Comparison of ENCODE assay signal across 12 cellular contexts in genomic region chrX:48154796-48155195, GRCh38. TPM values are rescaled to one million over a fixed set of nuclear protein-coding genes. Genes with fewer than 3 reads are reported as not detected.
"Had no signal": no experiment of that assay in that cellular context is flagged by ENCODE, and none has a peak within 500 bp of the region (broad histone marks: within the 10 kb centered on the region; RNA-seq: fewer than 3 reads in every experiment).

No MANE protein-coding gene starts in this region.

- H3K4me3 Mint-ChIP-seq: GM23338, H9, HFFc6 had no signal

- DNase-seq: GM23248, GOT3, H7, H9, HCEC 1CT, HFFc6 had no signal

- H3K4me1 Mint-ChIP-seq: GM23338, H9 had no signal

- H3K9me3 ChIP-seq: HAP-1 had no signal

- H3K4me2 ChIP-seq: GM23338 had no signal

- ATAC-seq: GM23338, HCT116 had no signal

- H3K9ac ChIP-seq: GM23248 had no signal

- H3K27ac Mint-ChIP-seq: GM23338, H9, HFFc6 had no signal

- H3K4me1 ChIP-seq: HAP-1 had no signal

- FAIRE-seq: H1, H54 had no signal

- H3K4me3 ChIP-seq: GM23248, GM23338, HAP-1 had no signal

- H3K27ac ChIP-seq: GM23248 had no signal

- H2AFZ ChIP-seq: GM23248, GM23338 had no signal

- H3K36me3 ChIP-seq: HAP-1 had no signal

- H3K9me3 Mint-ChIP-seq: GM23338, HFFc6 had no signal

RNA-seq across cellular contexts. Expression of gene SPACA5B, which starts 24.4 kb away (rescaled TPM):
- total RNA-seq: GM23248, GM23338, H1, H4, H7, H9, HFFc6 had no signal
- polyA plus RNA-seq: GM23248, GM23338, H1 had no signal

RNA-seq across cellular contexts. Expression of gene SSX5, which starts 41.8 kb away (rescaled TPM):
- total RNA-seq: GM23248, GM23338, H1, H4, H7, H9, HFFc6 had no signal
- polyA plus RNA-seq: GM23248, GM23338, H1 had no signal
